16 cellular contexts compared by ENCODE assay signal in the genomic region with DNA sequence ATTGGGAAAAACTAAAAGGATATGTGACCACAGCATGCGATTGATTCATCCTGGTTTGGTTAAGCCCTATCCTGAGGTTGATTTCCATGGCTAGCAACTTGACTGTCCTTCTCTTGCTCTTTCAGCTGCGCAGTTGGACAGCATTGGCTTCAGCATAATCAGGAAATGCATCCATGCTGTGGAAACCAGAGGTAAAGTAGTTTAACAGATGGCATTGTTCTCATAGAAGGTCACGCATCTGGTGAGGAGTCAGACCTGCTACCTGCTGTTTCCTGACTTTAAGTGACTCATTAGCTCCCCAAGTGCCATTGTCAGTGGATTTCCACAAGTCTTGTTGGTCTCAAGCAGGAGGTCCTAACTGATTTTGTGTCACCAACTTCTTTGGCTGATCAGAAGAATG.
DNase-seq lines count a peak whose midpoint lies in the region; ATAC-seq, FAIRE-seq and TF ChIP-seq lines count a peak whose summit lies in the region.
"Had no signal": no experiment of that assay in that cellular context is flagged by ENCODE, and none has a peak within 500 bp of the region (broad histone marks: within the 10 kb centered on the region; RNA-seq: fewer than 3 reads in every experiment).

No MANE protein-coding gene starts in this region.

- no peak for FAIRE-seq in bronchial epithelial cell (lab: Jason Lieb, UNC)
- FAIRE-seq: endometrium had no signal

- peaks cover 42% of the 10 kb centered on the region for H3K4me1 Mint-ChIP-seq in stimulated activated effector memory CD8-positive, alpha-beta T cell treated with anti-CD3 and anti-CD28 coated beads, Interleukin-12 subunit alpha, Interleukin-12 subunit beta, amount 100 ng/mL, for 72 hours

- peaks cover under 1 to 3% of the 10 kb centered on the region in 2 donors for H3K36me3 Mint-ChIP-seq in activated naive CD4-positive, alpha-beta T cell treated with anti-CD3 and anti-CD28 coated beads, Interleukin-2, amount 50 U/mL, for 72 hours
- H3K36me3 Mint-ChIP-seq in stimulated activated effector memory CD8-positive, alpha-beta T cell treated with anti-CD3 and anti-CD28 coated beads, Interleukin-12 subunit alpha, Interleukin-12 subunit beta, amount 100 ng/mL, for 72 hours, result peaks cover 23% of the 10 kb centered on the region

- H3K4me3 ChIP-seq in bronchial epithelial cell (ENCODE audit: low read depth, low read length) (no peak overlapping the region), brain microvascular endothelial cell (ENCODE audit: low read depth, low read length) (no peak overlapping the region)
- H3K4me3 ChIP-seq: BLaER1 treated with 17β-estradiol and CSF1 and Interleukin-3, amounts not matched to agents 10 nM and 100 nM had no signal

- no peaks in the 10 kb centered on the region for H3K9me3 Mint-ChIP-seq in activated naive CD4-positive, alpha-beta T cell treated with anti-CD3 and anti-CD28 coated beads, Interleukin-2, amount 50 U/mL, for 72 hours
- no peaks in the 10 kb centered on the region for H3K9me3 Mint-ChIP-seq in stimulated activated effector memory CD8-positive, alpha-beta T cell treated with anti-CD3 and anti-CD28 coated beads, Interleukin-12 subunit alpha, Interleukin-12 subunit beta, amount 100 ng/mL, for 72 hours
- H3K9me3 Mint-ChIP-seq: activated CD4-positive, alpha-beta T cell treated with anti-CD3 and anti-CD28 coated beads, Interleukin-2, amount 10 ng/mL, durations not matched to agents 7 days and 5 days; stimulated activated naive B cell treated with anti-CD40 and anti-IgM and Interleukin-4, amounts not matched to agents 10 μg/mL and 1 μg/mL and 100 μg/mL, for 72 hours had no signal

- H3K27ac ChIP-seq in brain microvascular endothelial cell, result no peak overlapping the region
- H3K27ac ChIP-seq: BLaER1 treated with 17β-estradiol and CSF1 and Interleukin-3, amounts not matched to agents 10 nM and 100 nM had no signal

- no peak overlapping the region for H3K4me3 Mint-ChIP-seq in stimulated activated effector memory CD8-positive, alpha-beta T cell treated with anti-CD3 and anti-CD28 coated beads, Interleukin-12 subunit alpha, Interleukin-12 subunit beta, amount 100 ng/mL, for 72 hours
- H3K4me3 Mint-ChIP-seq: activated CD4-positive, alpha-beta T cell treated with anti-CD3 and anti-CD28 coated beads, Interleukin-2, amount 10 ng/mL, durations not matched to agents 7 days and 5 days; stimulated activated naive B cell treated with anti-CD40 and anti-IgM and Interleukin-4, amounts not matched to agents 10 μg/mL and 1 μg/mL and 100 μg/mL, for 72 hours had no signal

- H3K27me3 ChIP-seq in bronchial epithelial cell (ENCODE audit: control insufficient read depth, insufficient read depth, low read length) (no peaks in the 10 kb centered on the region), brain microvascular endothelial cell (replicated peaks) (no peaks in the 10 kb centered on the region)
- H3K27me3 ChIP-seq: BLaER1 treated with 17β-estradiol and CSF1 and Interleukin-3, amounts not matched to agents 10 nM and 100 nM; neutrophil had no signal

- TF ChIP-seq CTCF in bronchial epithelial cell (IDR thresholded peaks at IDR 0.05; ENCODE audit: insufficient read depth, low read length, severe bottlenecking) (no peak), brain microvascular endothelial cell (IDR thresholded peaks at IDR 0.05; ENCODE audit: low read depth, low read length, missing control alignments) (no peak)

- ATAC-seq in activated naive CD4-positive, alpha-beta T cell treated with anti-CD3 and anti-CD28 coated beads, Interleukin-2, amount 50 U/mL, for 72 hours, result peak; percentile 60 to 66
- ATAC-seq in stimulated activated effector memory CD8-positive, alpha-beta T cell treated with anti-CD3 and anti-CD28 coated beads, Interleukin-12 subunit alpha, Interleukin-12 subunit beta, amount 100 ng/mL, for 72 hours, result peak; percentile 47
- ATAC-seq in HG02938 (IDR thresholded peaks at IDR 0.05; ENCODE audit: unreplicated experiment), result no peak

- H3K36me3 ChIP-seq in bronchial epithelial cell (ENCODE audit: control insufficient read depth, insufficient read depth, low read length) (peaks cover 1% of the 10 kb centered on the region), brain microvascular endothelial cell (replicated peaks) (no peaks in the 10 kb centered on the region)

- DNase-seq in activated naive CD4-positive, alpha-beta T cell treated with anti-CD3 and anti-CD28 coated beads, Interleukin-2, amount 50 U/mL, for 72 hours (ENCODE audit: low spot score in 2 of 2), result no peak
- no peak for DNase-seq in activated naive CD4-positive, alpha-beta T cell treated with anti-CD3 and anti-CD28 coated beads, Interleukin-2, amount 50 U/mL, for 16 hours
- peak; percentile 33 to 40 for DNase-seq in NCI-H187 (lab: John Stamatoyannopoulos, UW)
- peak; percentile 79 for DNase-seq in bronchial epithelial cell (ENCODE audit: low read depth)
- DNase-seq in stimulated activated effector memory CD8-positive, alpha-beta T cell treated with anti-CD3 and anti-CD28 coated beads, Interleukin-12 subunit alpha, Interleukin-12 subunit beta, amount 100 ng/mL, for 72 hours (ENCODE audit: low spot score in 2 of 2), result no peak
- DNase-seq in brain microvascular endothelial cell, result no peak
- no peak for DNase-seq in SKM-1 treated with dmso at 0.1 percent for 144 hours (lab: John Stamatoyannopoulos, UW; ENCODE audit: unreplicated experiment)
- DNase-seq: activated CD4-positive, alpha-beta T cell treated with anti-CD3 and anti-CD28 coated beads, Interleukin-2, amount 10 ng/mL, durations not matched to agents 7 days and 5 days; amygdala; NCI-H2029; SHP77 treated with DMSO at 0.1 percent for 48 hours; stimulated activated naive B cell treated with anti-CD40 and anti-IgM and Interleukin-4, amounts not matched to agents 10 μg/mL and 1 μg/mL and 100 μg/mL, for 72 hours had no signal

- peak overlapping the region in 1 of 2 donors; percentile 7 for H3K27ac Mint-ChIP-seq in activated naive CD4-positive, alpha-beta T cell treated with anti-CD3 and anti-CD28 coated beads, Interleukin-2, amount 50 U/mL, for 72 hours
- peak overlapping the region; percentile 82 for H3K27ac Mint-ChIP-seq in stimulated activated effector memory CD8-positive, alpha-beta T cell treated with anti-CD3 and anti-CD28 coated beads, Interleukin-12 subunit alpha, Interleukin-12 subunit beta, amount 100 ng/mL, for 72 hours
- H3K27ac Mint-ChIP-seq: activated CD4-positive, alpha-beta T cell treated with anti-CD3 and anti-CD28 coated beads, Interleukin-2, amount 10 ng/mL, durations not matched to agents 7 days and 5 days; stimulated activated naive B cell treated with anti-CD40 and anti-IgM and Interleukin-4, amounts not matched to agents 10 μg/mL and 1 μg/mL and 100 μg/mL, for 72 hours had no signal

- in situ Hi-C loops in brain microvascular endothelial cell (cut with HindIII; ENCODE audit: low pct_ligation_motif_present, low sequenced_read_pairs), result no loop called here

Comparison
In these comparisons a context has a peak if more than half of its experiments do, and no peak if none do; other contexts are left out.
1. DNase-seq: peak in NCI-H187 (2 of 2) and bronchial epithelial cell (single experiment); none in activated naive CD4-positive, alpha-beta T cell treated with anti-CD3 and anti-CD28 coated beads, Interleukin-2, amount 50 U/mL, for 72 hours (0 of 2), activated naive CD4-positive, alpha-beta T cell treated with anti-CD3 and anti-CD28 coated beads, Interleukin-2, amount 50 U/mL, for 16 hours (single experiment), stimulated activated effector memory CD8-positive, alpha-beta T cell treated with anti-CD3 and anti-CD28 coated beads, Interleukin-12 subunit alpha, Interleukin-12 subunit beta, amount 100 ng/mL, for 72 hours (0 of 2), brain microvascular endothelial cell (single experiment) and SKM-1 treated with dmso at 0.1 percent for 144 hours (single experiment).